Comparison of ENCODE assay signal across 34 cellular contexts in genomic region chr5:41973887-41974286, GRCh38.
"Had no signal": no experiment of that assay in that cellular context is flagged by ENCODE, and none has a peak within 500 bp of the region (broad histone marks: within the 10 kb centered on the region; RNA-seq: fewer than 3 reads in every experiment).

No MANE protein-coding gene starts in this region.

- H3K9ac ChIP-seq: KMS-11 had no signal

- H3K27ac ChIP-seq: KMS-11 had no signal

- H3K27me3 ChIP-seq: MG63 had no signal

- H3K36me3 ChIP-seq: MG63 had no signal

- DNase-seq: Karpas-422, Kasumi-1, MG63, MM.1S, MV-4-11, NCI-H1048, NCI-H1092, NCI-H1092 treated with DMSO at 0.1 percent for 48 hours, NCI-H1105, NCI-H1105 treated with DMSO at 0.1 percent for 48 hours, NCI-H1417, NCI-H1417 treated with DMSO at 0.1 percent for 48 hours, NCI-H1436, NCI-H1436 treated with DMSO at 0.1 percent for 48 hours, NCI-H146, NCI-H1694, NCI-H1694 treated with DMSO at 0.1 percent for 48 hours, NCI-H187, NCI-H187 treated with DMSO at 0.1 percent for 48 hours, NCI-H1930, NCI-H2029, NCI-H2029 treated with DMSO at 0.1 percent for 48 hours, NCI-H2081, NCI-H2081 treated with DMSO at 0.1 percent for 48 hours, NCI-H2107, NCI-H2171, NCI-H2171 treated with DMSO at 0.1 percent for 48 hours, NCI-H2227 treated with DMSO at 0.1 percent for 48 hours, NCI-H226, NCI-H345, NCI-H446, NCI-H446 treated with DMSO at 0.1 percent for 48 hours, NCI-H510A had no signal

- H3K4me3 ChIP-seq: MG63 had no signal

- H3K9me3 ChIP-seq: MG63 had no signal

- H3K4me2 ChIP-seq: KMS-11 had no signal
